Comparison of ENCODE assay signal across 20 cellular contexts in the genomic region with DNA sequence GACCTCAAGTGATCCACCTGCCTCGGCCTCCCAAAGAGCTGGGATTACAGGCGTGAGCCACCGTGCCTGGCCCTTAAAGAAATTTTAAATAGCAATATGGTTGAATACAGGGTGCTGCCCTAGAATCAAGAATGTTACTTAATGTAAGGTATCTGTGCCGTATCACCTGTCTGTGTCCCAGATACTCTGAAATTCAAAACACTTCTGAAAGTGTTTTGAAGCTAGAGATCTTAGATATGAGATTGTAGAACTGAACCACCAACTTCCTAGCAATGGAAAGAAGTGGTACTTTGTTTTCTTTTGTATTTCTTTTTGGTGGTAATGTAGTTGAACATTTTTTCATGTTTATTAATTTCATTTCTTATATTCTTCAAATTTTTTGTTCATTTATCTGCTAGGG.
"Had no signal": no experiment of that assay in that cellular context is flagged by ENCODE, and none has a peak within 500 bp of the region (broad histone marks: within the 10 kb centered on the region; RNA-seq: fewer than 3 reads in every experiment).

No MANE protein-coding gene starts in this region.

- H3K36me3 Mint-ChIP-seq: natural killer cell; stimulated activated effector memory CD8-positive, alpha-beta T cell treated with anti-CD3 and anti-CD28 coated beads, Interleukin-12 subunit alpha, Interleukin-12 subunit beta, amount 100 ng/mL, for 72 hours had no signal

- H3K4me3 ChIP-seq: ascending aorta, lung, transverse colon had no signal

- H3K27me3 Mint-ChIP-seq: effector memory CD8-positive, alpha-beta T cell had no signal

- H3K36me3 ChIP-seq: adrenal gland, ascending aorta, brain microvascular endothelial cell, transverse colon, WERI-Rb-1 had no signal

- H3K9me3 ChIP-seq: adrenal gland, ascending aorta, transverse colon had no signal

- H3K4me1 ChIP-seq: ascending aorta had no signal

- H3K4me3 Mint-ChIP-seq: activated T-helper 1 cell treated with anti-CD3 and anti-CD28 coated beads, Interleukin-12 subunit alpha, Interleukin-12 subunit beta, Interleukin-2, Interleukin-4 antibody, amounts not matched to agents 30 ng/mL and 10 ng/mL and 1 ng/mL, durations not matched to agents 14 hours and 24 hours and 36 hours; effector memory CD8-positive, alpha-beta T cell; natural killer cell; stimulated activated effector memory CD8-positive, alpha-beta T cell treated with anti-CD3 and anti-CD28 coated beads, Interleukin-12 subunit alpha, Interleukin-12 subunit beta, amount 100 ng/mL, for 72 hours had no signal

- DNase-seq: activated CD4-positive, CD25-positive, alpha-beta regulatory T cell treated with anti-CD3 and anti-CD28 coated beads, Interleukin-2, amount 50 U/mL, for 72 hours; activated CD8-positive, alpha-beta memory T cell treated with anti-CD3 and anti-CD28 coated beads, Interleukin-2, amount 50 U/mL, for 48 hours; activated gamma-delta T cell treated with Interleukin-2 at 50 U/mL for 16 hours; adrenal gland; brain microvascular endothelial cell; caudate nucleus; effector memory CD8-positive, alpha-beta T cell; foreskin melanocyte; kidney; natural killer cell; small intestine; stimulated activated CD4-positive, alpha-beta T cell treated with anti-CD3 and anti-CD28 coated beads, Interleukin-2, amount 100 ng/mL, for 24 hours; transverse colon; WERI-Rb-1 had no signal

- H3K27ac Mint-ChIP-seq: activated T-helper 1 cell treated with anti-CD3 and anti-CD28 coated beads, Interleukin-12 subunit alpha, Interleukin-12 subunit beta, Interleukin-2, Interleukin-4 antibody, amounts not matched to agents 30 ng/mL and 10 ng/mL and 1 ng/mL, durations not matched to agents 14 hours and 24 hours and 36 hours; effector memory CD8-positive, alpha-beta T cell; natural killer cell; stimulated activated effector memory CD8-positive, alpha-beta T cell treated with anti-CD3 and anti-CD28 coated beads, Interleukin-12 subunit alpha, Interleukin-12 subunit beta, amount 100 ng/mL, for 72 hours had no signal

- ATAC-seq: effector memory CD8-positive, alpha-beta T cell; esophagus mucosa; natural killer cell; sciatic nerve; stimulated activated effector memory CD8-positive, alpha-beta T cell treated with anti-CD3 and anti-CD28 coated beads, Interleukin-12 subunit alpha, Interleukin-12 subunit beta, amount 100 ng/mL, for 72 hours had no signal

- H3K27me3 ChIP-seq: adrenal gland, ascending aorta, brain microvascular endothelial cell, transverse colon had no signal

- H3K9me3 Mint-ChIP-seq: activated T-helper 1 cell treated with anti-CD3 and anti-CD28 coated beads, Interleukin-12 subunit alpha, Interleukin-12 subunit beta, Interleukin-2, Interleukin-4 antibody, amounts not matched to agents 30 ng/mL and 10 ng/mL and 1 ng/mL, durations not matched to agents 14 hours and 24 hours and 36 hours; effector memory CD8-positive, alpha-beta T cell; natural killer cell; stimulated activated effector memory CD8-positive, alpha-beta T cell treated with anti-CD3 and anti-CD28 coated beads, Interleukin-12 subunit alpha, Interleukin-12 subunit beta, amount 100 ng/mL, for 72 hours had no signal

- H3K27ac ChIP-seq: ascending aorta, brain microvascular endothelial cell, transverse colon, WERI-Rb-1 had no signal
